Comparison of ENCODE assay signal across 1 cellular context in genomic region chr7:76343931-76344321, GRCh38.
TF ChIP-seq lines count a peak whose summit lies in the region.

No MANE protein-coding gene starts in this region.

TF ChIP-seq in SK-N-SH, 30 proteins besides CTCF, POLR2A, EP300 and RAD21 (continued from another document):
- TF ChIP-seq REST (IDR thresholded peaks at IDR 0.05; ENCODE audit: low read depth, low read length): no peak
- TF ChIP-seq RXRA (IDR thresholded peaks at IDR 0.05; ENCODE audit: borderline replicate concordance, low read depth): no peak
- no peak for TF ChIP-seq PBX3 (IDR thresholded peaks at IDR 0.05)
- no peak for TF ChIP-seq TCF12 (IDR thresholded peaks at IDR 0.05)
- TF ChIP-seq ELF1 (IDR thresholded peaks at IDR 0.05): no peak
- TF ChIP-seq USF2 (IDR thresholded peaks at IDR 0.05; ENCODE audit: borderline replicate concordance, low read depth, low read length): no peak
- TF ChIP-seq POLR2AphosphoS5 (IDR thresholded peaks at IDR 0.05; ENCODE audit: low read depth, low read length): no peak
- no peak for TF ChIP-seq ZBTB33 (IDR thresholded peaks at IDR 0.05; ENCODE audit: borderline replicate concordance, low read depth)
- TF ChIP-seq SMC3 (IDR thresholded peaks at IDR 0.05; ENCODE audit: low read depth, low read length): no peak
- no peak for TF ChIP-seq EZH2phosphoT487 (IDR thresholded peaks at IDR 0.05; ENCODE audit: borderline replicate concordance, low read depth)
- no peak for TF ChIP-seq MXI1 (IDR thresholded peaks at IDR 0.05; ENCODE audit: low read depth, low read length)
- no peak for TF ChIP-seq IRF3 (IDR thresholded peaks at IDR 0.05; ENCODE audit: low read depth, low read length)
